In the genomic region with DNA sequence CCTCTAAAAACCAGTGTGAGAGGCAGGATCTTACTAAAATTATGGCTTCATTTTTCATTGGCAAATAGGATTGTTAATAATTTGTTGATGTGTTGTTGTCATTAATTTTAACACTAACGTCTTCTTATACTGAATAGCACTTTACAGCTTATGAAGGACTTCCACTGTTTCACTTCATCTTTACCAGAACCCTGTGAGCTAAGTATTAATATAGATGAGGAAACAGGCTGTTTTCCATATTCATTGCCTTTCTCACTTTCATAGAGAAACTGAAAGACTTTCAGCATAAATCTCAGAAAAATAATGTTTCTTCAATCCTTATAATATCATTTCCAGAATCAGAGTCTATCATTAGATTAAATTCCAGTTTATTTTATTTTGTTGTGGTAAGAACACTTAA, we compare ENCODE assay signal across 21 cellular contexts.
"Had no signal": no experiment of that assay in that cellular context is flagged by ENCODE, and none has a peak within 500 bp of the region (broad histone marks: within the 10 kb centered on the region; RNA-seq: fewer than 3 reads in every experiment).

No MANE protein-coding gene starts in this region.

- H3K36me3 ChIP-seq: breast epithelium, gastroesophageal sphincter, ovary, right lobe of liver, thoracic aorta, uterus had no signal

- H3K4me1 ChIP-seq: breast epithelium, gastroesophageal sphincter, right lobe of liver, uterus had no signal

- H3K27ac ChIP-seq: breast epithelium, gastroesophageal sphincter, ovary, right lobe of liver, thoracic aorta, uterus had no signal

- H3K4me3 ChIP-seq: breast epithelium, gastroesophageal sphincter, ovary, right lobe of liver, thoracic aorta, uterus had no signal

- FAIRE-seq: endothelial cell of umbilical vein had no signal

- ATAC-seq: activated naive CD4-positive, alpha-beta T cell treated with anti-CD3 and anti-CD28 coated beads, Interleukin-2, amount 50 U/mL, for 72 hours; activated T-cell treated with anti-CD3 and anti-CD28 coated beads, Interleukin-2, amount 50 U/mL, for 72 hours; gastroesophageal sphincter; right lobe of liver had no signal

- DNase-seq: activated CD4-positive, alpha-beta T cell treated with anti-CD3 and anti-CD28 coated beads for 4 hours; activated CD4-positive, alpha-beta T cell treated with anti-CD3 and anti-CD28 coated beads, Interleukin-2, amount 50 U/mL, for 4 hours; activated CD4-positive, CD25-positive, alpha-beta regulatory T cell; activated naive CD4-positive, alpha-beta T cell; activated T-cell treated with anti-CD3 and anti-CD28 coated beads for 4 hours; activated T-cell treated with anti-CD3 and anti-CD28 coated beads, Interleukin-2, amount 50 U/mL, for 72 hours; central memory CD4-positive, alpha-beta T cell; head of caudate nucleus; hypothalamus; immature natural killer cell; naive B cell; ovary; right lobe of liver; stimulated activated CD4-positive, alpha-beta T cell treated with anti-CD3 and anti-CD28 coated beads, Interleukin-2, amount 100 ng/mL, for 48 hours; stimulated activated naive CD4-positive, alpha-beta T cell treated with Interleukin-2 at 50 U/mL for 16 hours; uterus had no signal

- H3K27me3 ChIP-seq: breast epithelium, gastroesophageal sphincter, ovary, right lobe of liver, uterus had no signal

- H3K9me3 ChIP-seq: breast epithelium, gastroesophageal sphincter, ovary, right lobe of liver, thoracic aorta, uterus had no signal
